8 cellular contexts compared by ENCODE assay signal in genomic region chr19:19514881-19515763, GRCh38. TPM values are rescaled to one million over a fixed set of nuclear protein-coding genes. Genes with fewer than 3 reads are reported as not detected.
DNase-seq lines count a peak whose midpoint lies in the region; ATAC-seq and TF ChIP-seq lines count a peak whose summit lies in the region.

TSS of gene TSSK6 (minus strand) at chr19:19515548. CDS start at chr19:19515427, 121 bp downstream.

- peak within 1 kb of the TSS; percentile 95 for H3K4ac ChIP-seq in trophoblast cell (ENCODE audit: low read depth, low read length)

- H3K4me3 ChIP-seq in GM12864 (ENCODE audit: low read depth, low read length) (peak within 1 kb of the TSS; percentile 93), RWPE2 (ENCODE audit: severe bottlenecking) (peak within 1 kb of the TSS; percentile 64), fibroblast of lung (replicated peaks in 1 of 4; ENCODE audit: control extremely low read depth in 1 of 4, insufficient read depth in 1 of 4, low read depth in 3 of 4, low read length in 4 of 4) (peak within 1 kb of the TSS; percentile 42 to 98 (median 75)), trophoblast cell (ENCODE audit: low read depth, low read length) (peak within 1 kb of the TSS; percentile 76)

- peak; percentile 24 for ATAC-seq in RWPE2 (ENCODE audit: low read depth)
- ATAC-seq in GM18873 (IDR thresholded peaks at IDR 0.05; ENCODE audit: low FRiP score, unreplicated experiment), result no peak

- H3K4me2 ChIP-seq in fibroblast of lung (ENCODE audit: extremely low read depth, insufficient read depth, low read length) (peak within 1 kb of the TSS; percentile 93), trophoblast cell (ENCODE audit: low read length) (peak within 1 kb of the TSS; percentile 76)

- H3K9ac ChIP-seq in fibroblast of lung (ENCODE audit: insufficient read depth, low read length), result peak within 1 kb of the TSS; percentile 72
- peak within 1 kb of the TSS; percentile 91 for H3K9ac ChIP-seq in trophoblast cell (ENCODE audit: low read length)

- peaks cover 11% of the 10 kb centered on the region for H3K36me3 ChIP-seq in RWPE2 (ENCODE audit: low read depth)
- peaks cover 2% of the 10 kb centered on the region for H3K36me3 ChIP-seq in fibroblast of lung (ENCODE audit: control insufficient read depth, insufficient read depth, low read length)
- H3K36me3 ChIP-seq in trophoblast cell (ENCODE audit: control insufficient read depth in 1 of 2, insufficient read depth in 2 of 2, low read length in 2 of 2), result peaks cover 11 to 18% of the 10 kb centered on the region in 2 experiments

- peak within 1 kb of the TSS; percentile 84 for H2AFZ ChIP-seq in fibroblast of lung (ENCODE audit: low read length)
- peak within 1 kb of the TSS; percentile 85 for H2AFZ ChIP-seq in trophoblast cell (ENCODE audit: insufficient read depth, low read length, poor library complexity)

- H3K23ac ChIP-seq in trophoblast cell (ENCODE audit: low read length), result no peak within 1 kb of the TSS

- H4K91ac ChIP-seq in trophoblast cell (ENCODE audit: low read depth, low read length), result peak within 1 kb of the TSS; percentile 80

- H3K18ac ChIP-seq in trophoblast cell (ENCODE audit: low read length), result peak within 1 kb of the TSS; percentile 88

- peak within 1 kb of the TSS; percentile 77 for H2AK5ac ChIP-seq in trophoblast cell (ENCODE audit: low read length)

- TF ChIP-seq CTCF in GM12864 (IDR thresholded peaks at IDR 0.05; ENCODE audit: low read depth, low read length, missing control alignments) (no peak), RWPE2 (IDR thresholded peaks at IDR 0.05; ENCODE audit: poor library complexity, severe bottlenecking) (no peak), fibroblast of lung (conservative IDR thresholded peaks at IDR 0.05 in 1 of 2, IDR thresholded peaks at IDR 0.05 in 1 of 2; ENCODE audit: low read depth in 1 of 2, low read length in 2 of 2) (peak in 1 of 2 donors; percentile 2), GM13976 (IDR thresholded peaks at IDR 0.05; ENCODE audit: borderline replicate concordance, control extremely low read depth, extremely low read depth, insufficient read depth, missing control alignments) (no peak)

- in situ Hi-C loops in GM13976 (cut with MboI; ENCODE audit: low sequenced_read_pairs, unreplicated experiment), result no loop called here

- peaks cover 2% of the 10 kb centered on the region for H3K9me3 ChIP-seq in RWPE2 (ENCODE audit: severe bottlenecking)
- H3K9me3 ChIP-seq in fibroblast of lung (ENCODE audit: control insufficient read depth, insufficient read depth, low read depth, low read length), result no peaks in the 10 kb centered on the region
- H3K9me3 ChIP-seq in trophoblast cell (ENCODE audit: insufficient read depth, low read depth, low read length), result peaks cover 10% of the 10 kb centered on the region

- no peaks in the 10 kb centered on the region for H3K4me1 ChIP-seq in RWPE2 (ENCODE audit: insufficient read depth, poor library complexity, severe bottlenecking)
- no peaks in the 10 kb centered on the region for H3K4me1 ChIP-seq in fibroblast of lung (ENCODE audit: control insufficient read depth, extremely low read depth, insufficient read depth, low read length)
- H3K4me1 ChIP-seq in trophoblast cell (ENCODE audit: control insufficient read depth in 1 of 2, insufficient read depth in 2 of 2, low read length in 2 of 2), result peaks cover 5 to 6% of the 10 kb centered on the region in 2 experiments

- H3K27me3 ChIP-seq in RWPE2 (ENCODE audit: insufficient read depth, poor library complexity, severe bottlenecking) (no peaks in the 10 kb centered on the region), fibroblast of lung (ENCODE audit: control insufficient read depth, insufficient read depth, low read length) (no peaks in the 10 kb centered on the region), trophoblast cell (ENCODE audit: insufficient read depth, low read length) (no peaks in the 10 kb centered on the region)

- peak within 1 kb of the TSS; percentile 70 for H2BK120ac ChIP-seq in trophoblast cell (ENCODE audit: insufficient read depth, low read length, poor library complexity)

- H3K79me1 ChIP-seq in trophoblast cell (ENCODE audit: low read length), result peaks cover 10% of the 10 kb centered on the region

- DNase-seq in GM12864 (ENCODE audit: low read depth), result no peak
- DNase-seq in RWPE2 (ENCODE audit: low spot score), result no peak
- no peak for DNase-seq in fibroblast of lung (ENCODE audit: low read depth in 2 of 2)
- no peak for DNase-seq in trophoblast cell
- no peak for DNase-seq in GM13976 (ENCODE audit: low spot score)
- no peak for DNase-seq in HPDE6-E6E7 (ENCODE audit: extremely low spot score)
- no peak for DNase-seq in NCI-H748 treated with DMSO at 0.1 percent for 48 hours (lab: John Stamatoyannopoulos, UW)

- peak within 1 kb of the TSS; percentile 91 for H3K14ac ChIP-seq in trophoblast cell (ENCODE audit: low read length)

- H2BK12ac ChIP-seq in trophoblast cell (ENCODE audit: low read length), result no peak within 1 kb of the TSS

- peaks cover 20% of the 10 kb centered on the region for H3K79me2 ChIP-seq in fibroblast of lung (ENCODE audit: control insufficient read depth, insufficient read depth, low read length)
- peaks cover 8% of the 10 kb centered on the region for H3K79me2 ChIP-seq in trophoblast cell (ENCODE audit: control insufficient read depth, insufficient read depth, low read length, poor library complexity)

- no peaks in the 10 kb centered on the region for H4K20me1 ChIP-seq in fibroblast of lung (ENCODE audit: control insufficient read depth, extremely low read depth, insufficient read depth, low read length)

- peak within 1 kb of the TSS; percentile 42 for H2BK5ac ChIP-seq in trophoblast cell (ENCODE audit: low read depth, low read length, poor library complexity)

- H3K27ac ChIP-seq in RWPE2 (ENCODE audit: poor library complexity, severe bottlenecking), result peak within 1 kb of the TSS; percentile 50
- peak within 1 kb of the TSS; percentile 80 for H3K27ac ChIP-seq in fibroblast of lung (ENCODE audit: insufficient read depth, low read length)
- H3K27ac ChIP-seq in trophoblast cell (ENCODE audit: low read depth, low read length), result peak within 1 kb of the TSS; percentile 46

- peak within 1 kb of the TSS; percentile 87 for H4K8ac ChIP-seq in trophoblast cell (ENCODE audit: low read depth, low read length)

- peak within 1 kb of the TSS; percentile 82 for H4K12ac ChIP-seq in trophoblast cell (ENCODE audit: low read depth, low read length)

- no CpG with 5 or more reads among the region's 78 CpGs for WGBS in trophoblast cell (ENCODE audit: extremely low coverage, insufficient coverage, insufficient read length)

RNA-seq across cellular contexts. Expression of gene TSSK6, which starts in this region (rescaled TPM):
- total RNA-seq in fibroblast of lung, result 3.1 and 5.8 TPM in 2 replicates
- polyA plus RNA-seq in fibroblast of lung, result 0.32 and 0.47 TPM in 2 replicates
- 0.92 and 0.96 TPM in 2 replicates for polyA plus RNA-seq in fibroblast of lung (2012)
- polyA minus RNA-seq in fibroblast of lung (ENCODE audit: low replicate concordance), result 0.27 TPM in 1 of 2 replicates, not detected in the other
- polyA plus RNA-seq in trophoblast cell (2013), result 1.1 and 1.4 TPM in 2 replicates
